ENCODE assay signal across 15 cellular contexts in genomic region chr5:3597002-3597726, GRCh38. TPM values are rescaled to one million over a fixed set of nuclear protein-coding genes. Genes with fewer than 3 reads are reported as not detected.
DNase-seq lines count a peak whose midpoint lies in the region; ATAC-seq, FAIRE-seq and TF ChIP-seq lines count a peak whose summit lies in the region.
"Had no signal": no experiment of that assay in that cellular context is flagged by ENCODE, and none has a peak within 500 bp of the region (broad histone marks: within the 10 kb centered on the region; RNA-seq: fewer than 3 reads in every experiment).

No MANE protein-coding gene starts in this region.

- H3K36me3 ChIP-seq in astrocyte (ENCODE audit: insufficient read depth, low read length) (no peaks in the 10 kb centered on the region), iPS-18a (ENCODE audit: control insufficient read depth, low read depth, low read length) (no peaks in the 10 kb centered on the region)
- H3K36me3 ChIP-seq: HAP-1 had no signal

- H4K20me1 ChIP-seq in astrocyte (ENCODE audit: insufficient read depth, low read length): no peaks in the 10 kb centered on the region

- peak overlapping the region; percentile 77 for H3K27ac ChIP-seq in astrocyte (ENCODE audit: low read depth, low read length)
- no peak overlapping the region for H3K27ac ChIP-seq in iPS-18a (ENCODE audit: low read length)

- H3K27me3 Mint-ChIP-seq in astrocyte (ENCODE audit: low read depth, unreplicated experiment): peaks cover 61% of the 10 kb centered on the region
- peaks cover 82% of the 10 kb centered on the region for H3K27me3 Mint-ChIP-seq in progenitor cell of endocrine pancreas
- peaks cover 34% of the 10 kb centered on the region for H3K27me3 Mint-ChIP-seq in activated T-helper 17 cell treated with anti-CD3 and anti-CD28 coated beads, Interleukin-2, amount 50 U/mL, for 72 hours

- H3K36me3 Mint-ChIP-seq in astrocyte (ENCODE audit: low read depth, unreplicated experiment) (peaks cover 3% of the 10 kb centered on the region), progenitor cell of endocrine pancreas (ENCODE audit: insufficient read depth) (no peaks in the 10 kb centered on the region)
- peaks cover 7% of the 10 kb centered on the region for H3K36me3 Mint-ChIP-seq in activated T-helper 17 cell treated with anti-CD3 and anti-CD28 coated beads, Interleukin-2, amount 50 U/mL, for 72 hours (ENCODE audit: low read depth)

- H3K4me3 Mint-ChIP-seq in astrocyte (ENCODE audit: unreplicated experiment) (peak overlapping the region; percentile 62), progenitor cell of endocrine pancreas (ENCODE audit: low read depth) (peak overlapping the region; percentile 50)
- H3K4me3 Mint-ChIP-seq in activated T-helper 17 cell treated with anti-CD3 and anti-CD28 coated beads, Interleukin-2, amount 50 U/mL, for 72 hours: no peak overlapping the region
- H3K4me3 Mint-ChIP-seq: activated CD4-positive, alpha-beta T cell treated with anti-CD3 and anti-CD28 coated beads, Interleukin-2, amount 10 ng/mL, durations not matched to agents 24 days and 14 days; activated naive CD8-positive, alpha-beta T cell treated with anti-CD3 and anti-CD28 coated beads, Interleukin-2, amount 10 ng/mL, durations not matched to agents 7 days and 5 days had no signal

- H3K27me3 ChIP-seq in astrocyte (ENCODE audit: insufficient read depth, low read length): peaks cover 26% of the 10 kb centered on the region
- peaks cover 94% of the 10 kb centered on the region for H3K27me3 ChIP-seq in iPS-18a (ENCODE audit: control insufficient read depth, insufficient read depth, low read length)

- H3K9me3 ChIP-seq in astrocyte (ENCODE audit: insufficient read depth, low read depth, low read length) (no peaks in the 10 kb centered on the region), iPS-18a (ENCODE audit: control insufficient read depth, low read depth, low read length) (no peaks in the 10 kb centered on the region)
- H3K9me3 ChIP-seq: HAP-1 had no signal

- DNase-seq in HFF-Myc (ENCODE audit: extremely low read depth, low read depth) (no peak), astrocyte (ENCODE audit: low read depth) (peak; percentile 26), progenitor cell of endocrine pancreas (ENCODE audit: low spot score, unreplicated experiment) (no peak), dedifferentiated amniotic fluid mesenchymal stem cell (ENCODE audit: extremely low spot score) (no peak)
- DNase-seq: activated CD4-positive, alpha-beta T cell treated with anti-CD3 and anti-CD28 coated beads, Interleukin-2, amount 10 ng/mL, durations not matched to agents 24 days and 14 days; Calu3; Karpas-422; naive thymus-derived CD8-positive, alpha-beta T cell; NCI-H510A treated with DMSO at 0.1 percent for 48 hours; stimulated activated naive CD4-positive, alpha-beta T cell treated with Interleukin-2 at 50 U/mL for 16 hours had no signal

- H3K27ac Mint-ChIP-seq in astrocyte (ENCODE audit: unreplicated experiment) (peak overlapping the region; percentile 80), progenitor cell of endocrine pancreas (no peak overlapping the region)
- H3K27ac Mint-ChIP-seq in activated T-helper 17 cell treated with anti-CD3 and anti-CD28 coated beads, Interleukin-2, amount 50 U/mL, for 72 hours: no peak overlapping the region
- H3K27ac Mint-ChIP-seq: activated CD4-positive, alpha-beta T cell treated with anti-CD3 and anti-CD28 coated beads, Interleukin-2, amount 10 ng/mL, durations not matched to agents 24 days and 14 days; activated naive CD8-positive, alpha-beta T cell treated with anti-CD3 and anti-CD28 coated beads, Interleukin-2, amount 10 ng/mL, durations not matched to agents 7 days and 5 days; naive thymus-derived CD8-positive, alpha-beta T cell had no signal

- H3K9ac ChIP-seq in astrocyte (ENCODE audit: low read length) (peak overlapping the region; percentile 86), iPS-18a (ENCODE audit: low read length) (no peak overlapping the region)

- H3K4me2 ChIP-seq in astrocyte (ENCODE audit: low read length): peak overlapping the region; percentile 90

- peaks cover 29% of the 10 kb centered on the region for H3K9me3 Mint-ChIP-seq in astrocyte (ENCODE audit: unreplicated experiment)
- no peaks in the 10 kb centered on the region for H3K9me3 Mint-ChIP-seq in progenitor cell of endocrine pancreas (ENCODE audit: low read depth)
- peaks cover 4% of the 10 kb centered on the region for H3K9me3 Mint-ChIP-seq in activated T-helper 17 cell treated with anti-CD3 and anti-CD28 coated beads, Interleukin-2, amount 50 U/mL, for 72 hours

- peak overlapping the region; percentile 23 for H3K4me3 ChIP-seq in HFF-Myc (replicated peaks; ENCODE audit: low read depth, low read length)
- peak overlapping the region; percentile 73 for H3K4me3 ChIP-seq in astrocyte (ENCODE audit: insufficient read depth, low read depth, low read length)
- H3K4me3 ChIP-seq in iPS-18a (ENCODE audit: low read length): peak overlapping the region; percentile 50
- H3K4me3 ChIP-seq: HAP-1 had no signal

- H2AFZ ChIP-seq in astrocyte (ENCODE audit: low read depth, low read length): no peak overlapping the region

- no peak for ATAC-seq in HG03342 (IDR thresholded peaks at IDR 0.05; ENCODE audit: unreplicated experiment)
- no peak for ATAC-seq in activated T-helper 17 cell treated with anti-CD3 and anti-CD28 coated beads, Interleukin-2, amount 50 U/mL, for 72 hours (replicated peaks)
- ATAC-seq: naive thymus-derived CD8-positive, alpha-beta T cell had no signal

- FAIRE-seq in astrocyte (lab: Jason Lieb, UNC): no peak

- H3K4me1 Mint-ChIP-seq in astrocyte (ENCODE audit: low read depth, unreplicated experiment) (no peaks in the 10 kb centered on the region), progenitor cell of endocrine pancreas (ENCODE audit: low read depth) (peaks cover 20% of the 10 kb centered on the region)
- H3K4me1 Mint-ChIP-seq in activated T-helper 17 cell treated with anti-CD3 and anti-CD28 coated beads, Interleukin-2, amount 50 U/mL, for 72 hours: no peaks in the 10 kb centered on the region

- peaks cover 60% of the 10 kb centered on the region for H3K79me2 ChIP-seq in astrocyte (ENCODE audit: insufficient read depth, low read length)

- H3K4me1 ChIP-seq in astrocyte (ENCODE audit: insufficient read depth, low read length) (peaks cover 24% of the 10 kb centered on the region), iPS-18a (ENCODE audit: control insufficient read depth, low read depth, low read length) (peaks cover 38% of the 10 kb centered on the region)
- H3K4me1 ChIP-seq: HAP-1 had no signal

- no peak for TF ChIP-seq CTCF in HFF-Myc (IDR thresholded peaks at IDR 0.05; ENCODE audit: low read depth, low read length, missing control alignments)
- TF ChIP-seq CTCF in astrocyte (IDR thresholded peaks at IDR 0.05; ENCODE audit: insufficient read depth, low read depth, low read length): no peak
- TF ChIP-seq CTCF in progenitor cell of endocrine pancreas (IDR thresholded peaks at IDR 0.05; ENCODE audit: unreplicated experiment): no peak

RNA-seq across cellular contexts. Expression of gene IRX1, which starts 1.5 kb away (rescaled TPM):
- total RNA-seq in astrocyte (0.14 and 0.52 TPM in 2 replicates), progenitor cell of endocrine pancreas (2.4 and 2.6 TPM in 2 replicates)
- total RNA-seq in activated T-helper 17 cell treated with anti-CD3 and anti-CD28 coated beads, Interleukin-2, amount 50 U/mL, for 72 hours: not detected
- total RNA-seq: activated CD4-positive, alpha-beta T cell treated with anti-CD3 and anti-CD28 coated beads, Interleukin-2, amount 10 ng/mL, durations not matched to agents 24 days and 14 days; activated naive CD8-positive, alpha-beta T cell treated with anti-CD3 and anti-CD28 coated beads, Interleukin-2, amount 10 ng/mL, durations not matched to agents 7 days and 5 days; Calu3; naive thymus-derived CD8-positive, alpha-beta T cell had no signal

Comparison
In these comparisons a context has a peak if more than half of its experiments do, and no peak if none do; other contexts are left out.
1. H3K4me3 ChIP-seq: peak in every context shown above with its lines; median percentile 73 in astrocyte; 50 in iPS-18a; 23 in HFF-Myc.